10 cellular contexts compared by ENCODE assay signal in the genomic region with DNA sequence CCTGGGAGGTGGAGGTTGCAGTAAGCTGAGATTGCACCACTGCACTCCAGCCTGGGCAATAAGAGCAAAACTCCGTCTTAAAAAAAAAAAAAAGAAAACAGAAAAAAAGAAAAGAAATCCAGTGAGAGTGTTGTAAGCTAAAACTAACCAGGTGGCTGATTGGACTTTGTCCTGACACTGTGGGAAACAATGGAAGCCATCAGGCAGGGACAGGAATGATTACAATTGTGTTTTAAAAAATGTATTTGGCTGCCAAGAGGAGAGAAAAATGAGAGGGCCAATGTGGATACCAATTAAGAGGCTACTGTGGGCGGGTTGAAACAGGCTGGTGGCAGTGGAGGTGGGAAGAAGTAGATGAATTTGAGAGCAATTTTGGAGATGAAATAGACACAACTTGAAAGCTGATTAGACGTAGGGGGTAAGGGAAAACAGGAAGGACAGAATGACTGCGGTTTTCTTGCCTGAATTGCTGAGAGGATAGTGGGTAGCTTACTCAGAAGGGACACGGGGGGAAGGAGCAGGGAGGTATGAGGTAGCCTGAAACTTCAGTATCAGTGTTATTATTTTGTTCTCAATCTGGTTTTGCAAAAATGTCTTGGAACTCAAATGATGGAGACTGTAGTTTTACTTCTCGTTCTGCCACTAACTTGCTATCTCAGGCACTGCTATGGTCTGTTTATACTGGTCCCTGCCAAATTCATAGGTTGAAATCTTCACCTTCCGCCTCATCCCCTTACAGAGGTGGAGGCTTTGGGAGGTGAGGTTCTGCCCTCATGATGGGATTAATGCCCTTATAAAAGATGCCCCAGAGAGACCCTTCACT. TPM values are rescaled to one million over a fixed set of nuclear protein-coding genes. Genes with fewer than 3 reads are reported as not detected.
DNase-seq lines count a peak whose midpoint lies in the region; ATAC-seq and TF ChIP-seq lines count a peak whose summit lies in the region.
"Had no signal": no experiment of that assay in that cellular context is flagged by ENCODE, and none has a peak within 500 bp of the region (broad histone marks: within the 10 kb centered on the region; RNA-seq: fewer than 3 reads in every experiment).

No MANE protein-coding gene starts in this region.

- peak; percentile 88 for ATAC-seq in CD4-positive, alpha-beta T cell (ENCODE audit: poor library complexity)
- ATAC-seq in GM21619 (IDR thresholded peaks at IDR 0.05; ENCODE audit: unreplicated experiment) = peak; percentile 59
- no peak for ATAC-seq in WTC11
- ATAC-seq in esophagus mucosa = no peak

- no peaks in the 10 kb centered on the region for H3K9me3 ChIP-seq in CD4-positive, alpha-beta T cell (ENCODE audit: control insufficient read depth, low read length)
- H3K9me3 ChIP-seq in OCI-LY3 (ENCODE audit: insufficient read depth, low read length) = no peaks in the 10 kb centered on the region

- CTCF ChIA-PET in CD4-positive, alpha-beta T cell (lab: Charles Lee) = interaction anchor here (1.3 to 2.5 kb wide), 5 partner anchors 9 to 90 kb away, joined by 3 to 10 read pairs (median 3); no protein-coding TSS in a partner anchor
- CTCF ChIA-PET in WTC11 (lab: Charles Lee) = no interaction called here

- peak overlapping the region; percentile 85 for H3K27ac Mint-ChIP-seq in CD4-positive, alpha-beta T cell
- H3K27ac Mint-ChIP-seq in WTC11 = no peak overlapping the region

- H3K27me3 ChIP-seq in CD4-positive, alpha-beta T cell (ENCODE audit: control insufficient read depth, insufficient read depth, low read length) = no peaks in the 10 kb centered on the region
- H3K27me3 ChIP-seq in OCI-LY3 (ENCODE audit: low read depth, low read length) = no peaks in the 10 kb centered on the region
- peaks cover 0 to 10% (median 0%) of the 10 kb centered on the region in 45 donors for H3K27me3 ChIP-seq in dorsolateral prefrontal cortex

- POLR2A ChIA-PET in CD4-positive, alpha-beta T cell (lab: Charles Lee) = interaction anchor here (0.7 to 3.1 kb wide), 15 partner anchors 12 to 94 kb away, joined by 3 to 30 read pairs (median 5); no protein-coding TSS in a partner anchor
- POLR2A ChIA-PET in WTC11 (lab: Charles Lee) = interaction anchor here (0.6 to 1.0 kb wide), 3 partner anchors 11 to 1036 kb away, joined by 3 read pairs; no protein-coding TSS in a partner anchor

- peak overlapping the region; percentile 75 for H3K4me2 ChIP-seq in OCI-LY3 (ENCODE audit: low read length)

- no peak for TF ChIP-seq CTCF in CD4-positive, alpha-beta T cell (IDR thresholded peaks at IDR 0.05)
- TF ChIP-seq CTCF in OCI-LY3 (IDR thresholded peaks at IDR 0.05; ENCODE audit: low read depth, low read length) = no peak
- TF ChIP-seq CTCF in epithelial cell of esophagus (IDR thresholded peaks at IDR 0.05; ENCODE audit: insufficient read depth, low read depth, low read length, missing control alignments) = no peak
- no peak for TF ChIP-seq CTCF in dorsolateral prefrontal cortex (IDR thresholded peaks at IDR 0.05 in 54 of 56, conservative IDR thresholded peaks at IDR 0.05 in 2 of 56; ENCODE audit: low read depth in 1 of 56, partially characterized antibody in 56 of 56)
- no peak for TF ChIP-seq CTCF in WTC11 (IDR thresholded peaks at IDR 0.05)

- peak in 1 of 10 experiments; percentile 31 for DNase-seq in CD4-positive, alpha-beta T cell
- DNase-seq in epithelial cell of esophagus (ENCODE audit: low read depth) (peak; percentile 29), NCI-H2196 treated with DMSO at 0.1 percent for 48 hours (lab: John Stamatoyannopoulos, UW; ENCODE audit: unreplicated experiment) (no peak), dorsolateral prefrontal cortex (no peak), WTC11 (ENCODE audit: low spot score) (no peak)

- H3K79me2 ChIP-seq in OCI-LY3 (ENCODE audit: low read length) = no peaks in the 10 kb centered on the region

- H3K27me3 Mint-ChIP-seq in CD4-positive, alpha-beta T cell = no peaks in the 10 kb centered on the region
- H3K27me3 Mint-ChIP-seq in WTC11 (ENCODE audit: low read depth) = peaks cover 10% of the 10 kb centered on the region

- intact Hi-C loops in CD4-positive, alpha-beta T cell (cut with DNase I, micrococcal nuclease) = no loop called here
- intact Hi-C loops in dorsolateral prefrontal cortex (cut with DNase I) = no loop called here

- peak overlapping the region; percentile 61; the same call in 1 of the 2 replicates for H2AFZ ChIP-seq in OCI-LY3 (ENCODE audit: low read depth, low read length)

- H4K20me1 ChIP-seq in OCI-LY3 (ENCODE audit: insufficient read depth, low read length) = no peaks in the 10 kb centered on the region

- H3K4me1 Mint-ChIP-seq in CD4-positive, alpha-beta T cell (ENCODE audit: low read depth) = peaks cover 74% of the 10 kb centered on the region
- H3K4me1 Mint-ChIP-seq in WTC11 = peaks cover 11% of the 10 kb centered on the region

- peak overlapping the region; percentile 62 for H3K27ac ChIP-seq in CD4-positive, alpha-beta T cell (ENCODE audit: low read depth, low read length)
- H3K27ac ChIP-seq in OCI-LY3 (ENCODE audit: low read length) = peak overlapping the region; percentile 8; the same call in 1 of the 2 replicates
- H3K27ac ChIP-seq in dorsolateral prefrontal cortex = no peak overlapping the region

- no peak overlapping the region; the same call in 1 of the 2 replicates for H3K9ac ChIP-seq in OCI-LY3 (ENCODE audit: low read length)

- peak overlapping the region; percentile 50 for H3K4me3 Mint-ChIP-seq in CD4-positive, alpha-beta T cell
- no peak overlapping the region for H3K4me3 Mint-ChIP-seq in WTC11

- no peaks in the 10 kb centered on the region for H3K9me3 Mint-ChIP-seq in CD4-positive, alpha-beta T cell
- peaks cover 9% of the 10 kb centered on the region for H3K9me3 Mint-ChIP-seq in WTC11

- peaks cover under 1% of the 10 kb centered on the region for H3K36me3 Mint-ChIP-seq in CD4-positive, alpha-beta T cell (ENCODE audit: low read depth)
- peaks cover 4% of the 10 kb centered on the region for H3K36me3 Mint-ChIP-seq in WTC11

- peak overlapping the region; percentile 40 for H3K4me3 ChIP-seq in OCI-LY3 (ENCODE audit: low read length)
- H3K4me3 ChIP-seq in epithelial cell of esophagus (ENCODE audit: low read length) = no peak overlapping the region
- no peak overlapping the region for H3K4me3 ChIP-seq in dorsolateral prefrontal cortex

- no peaks in the 10 kb centered on the region for H3K36me3 ChIP-seq in OCI-LY3 (replicated peaks; ENCODE audit: low read depth, low read length)

- peaks cover 24% of the 10 kb centered on the region for H3K4me1 ChIP-seq in OCI-LY3 (ENCODE audit: low read length)

TF ChIP-seq in WTC11, 78 proteins besides CTCF, POLR2A, EP300 and RAD21:
- TF ChIP-seq MAX (CRISPR knock-in tag; IDR thresholded peaks at IDR 0.05) (no peak), ZNF396 (CRISPR knock-in tag; IDR thresholded peaks at IDR 0.05; ENCODE audit: borderline replicate concordance) (no peak), NFATC4 (CRISPR knock-in tag; IDR thresholded peaks at IDR 0.05) (no peak), ZNF423 (CRISPR knock-in tag; IDR thresholded peaks at IDR 0.05) (no peak), TEAD4 (CRISPR knock-in tag; IDR thresholded peaks at IDR 0.05) (no peak), ETV6 (CRISPR knock-in tag; IDR thresholded peaks at IDR 0.05) (no peak), CREM (CRISPR knock-in tag; IDR thresholded peaks at IDR 0.05) (no peak), ERG (CRISPR knock-in tag; IDR thresholded peaks at IDR 0.05) (no peak), KAT7 (CRISPR knock-in tag; IDR thresholded peaks at IDR 0.05; ENCODE audit: borderline replicate concordance) (no peak), IRF2 (CRISPR knock-in tag; IDR thresholded peaks at IDR 0.05; ENCODE audit: borderline replicate concordance, low read depth) (no peak), FOXK1 (CRISPR knock-in tag; IDR thresholded peaks at IDR 0.05) (no peak)
- TF ChIP-seq, protein P1, sequence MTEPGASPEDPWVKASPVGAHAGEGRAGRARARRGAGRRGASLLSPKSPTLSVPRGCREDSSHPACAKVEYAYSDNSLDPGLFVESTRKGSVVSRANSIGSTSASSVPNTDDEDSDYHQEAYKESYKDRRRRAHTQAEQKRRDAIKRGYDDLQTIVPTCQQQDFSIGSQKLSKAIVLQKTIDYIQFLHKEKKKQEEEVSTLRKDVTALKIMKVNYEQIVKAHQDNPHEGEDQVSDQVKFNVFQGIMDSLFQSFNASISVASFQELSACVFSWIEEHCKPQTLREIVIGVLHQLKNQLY (CRISPR knock-in tag; IDR thresholded peaks at IDR 0.05) = no peak

RNA-seq across cellular contexts. Expression of gene CHRNA9, which starts 45.6 kb away (rescaled TPM):
- total RNA-seq in CD4-positive, alpha-beta T cell = not detected
- total RNA-seq in dorsolateral prefrontal cortex (under 1 TPM in 5 of 120 experiments, not detected in 115; 0.19 to 0.31 (median 0.21) TPM), WTC11 (2021) (1.2 to 1.9 TPM (median 1.8 TPM) in 3 replicates), esophagus mucosa (not detected)
- total RNA-seq: dermis microvascular lymphatic vessel endothelial cell, osteocyte had no signal

Comparison
In these comparisons a context has a peak if more than half of its experiments do, and no peak if none do; other contexts are left out.
1. ATAC-seq: peak in CD4-positive, alpha-beta T cell (single experiment) and GM21619 (single experiment); none in WTC11 (single experiment) and esophagus mucosa (single experiment).
2. H3K27ac ChIP-seq: peak in CD4-positive, alpha-beta T cell (single experiment) and OCI-LY3 (single experiment); none in dorsolateral prefrontal cortex (0 of 59).